ENCODE assay signal across 8 cellular contexts in genomic region chr17:8186787-8187516, GRCh38. TPM values are rescaled to one million over a fixed set of nuclear protein-coding genes. Genes with fewer than 3 reads are reported as not detected.
DNase-seq lines count a peak whose midpoint lies in the region; ATAC-seq and TF ChIP-seq lines count a peak whose summit lies in the region.

No MANE protein-coding gene starts in this region.

- peak overlapping the region; percentile 83 for H2AK9ac ChIP-seq in IMR-90 (replicated peaks; ENCODE audit: low read depth, low read length, poor library complexity)

- peak overlapping the region; percentile 15; the same call in 1 of the 2 replicates for H4K5ac ChIP-seq in IMR-90 (ENCODE audit: low read depth, low read length)

- H3K36me3 ChIP-seq in IMR-90 (ENCODE audit: control insufficient read depth, insufficient read depth, low read length) (no peaks in the 10 kb centered on the region), OCI-LY7 (ENCODE audit: insufficient read depth, low read length) (no peaks in the 10 kb centered on the region), mucosa of rectum (ENCODE audit: control insufficient read depth in 2 of 2, insufficient read depth in 2 of 2, low read length in 2 of 2) (no peaks in the 10 kb centered on the region)

- H3K27me3 ChIP-seq in IMR-90 (ENCODE audit: control insufficient read depth, insufficient read depth, low read length): no peaks in the 10 kb centered on the region
- H3K27me3 ChIP-seq in mucosa of rectum (ENCODE audit: control insufficient read depth in 2 of 2, insufficient read depth in 2 of 2, low read length in 2 of 2): no peaks in the 10 kb centered on the region

- no peak overlapping the region for H2BK15ac ChIP-seq in IMR-90 (ENCODE audit: low read depth, low read length)

- WGBS in IMR-90 (ENCODE audit: extremely low coverage in 2 of 2, insufficient read length in 1 of 2), 2 experiments: 2% methylated on average over 8 of the region's 32 CpGs; no CpG with 5 or more reads in 1 of the 2 experiments

- peak overlapping the region; percentile 73; the same call in 1 of the 2 replicates for H2AK5ac ChIP-seq in IMR-90 (ENCODE audit: low read depth, low read length)

- H2BK20ac ChIP-seq in IMR-90 (ENCODE audit: low read depth, low read length): no peak overlapping the region

- peak overlapping the region; percentile 52 for H3K4ac ChIP-seq in IMR-90 (ENCODE audit: low read depth, low read length)

- peak overlapping the region in 1 of 2 experiments; percentile 58; a peak in 1 of 4 replicates for H4K8ac ChIP-seq in IMR-90 (ENCODE audit: low read depth in 2 of 2, low read length in 2 of 2)

- dilution Hi-C loops in IMR-90 (cut with HindIII; ENCODE audit: low sequenced_read_pairs, unreplicated experiment): no loop called here

- H2BK5ac ChIP-seq in IMR-90 (ENCODE audit: low read depth, low read length, poor library complexity, severe bottlenecking): peak overlapping the region; percentile 87

- H4K20me1 ChIP-seq in IMR-90 (ENCODE audit: insufficient read depth, low read length): peaks cover 22% of the 10 kb centered on the region
- peaks cover 6% of the 10 kb centered on the region; the same call in 1 of the 2 replicates for H4K20me1 ChIP-seq in OCI-LY7 (ENCODE audit: insufficient read depth, low read length)

- peak overlapping the region; percentile 72 for H3K14ac ChIP-seq in IMR-90 (replicated peaks; ENCODE audit: low read depth, low read length)

- H3K27ac ChIP-seq in IMR-90 (ENCODE audit: insufficient read depth, low read length) (peak overlapping the region; percentile 54), OCI-LY7 (ENCODE audit: low read depth, low read length, poor library complexity, severe bottlenecking) (peak overlapping the region; percentile 92), mucosa of rectum (ENCODE audit: low read depth in 2 of 2, low read length in 2 of 2) (peak overlapping the region; percentile 97 to 98)

- BruUV-seq in IMR-90 (replicated peaks; lab: Mats Ljungman, UMichigan) (no TSS peak), OCI-LY7 (replicated peaks; lab: Mats Ljungman, UMichigan) (no TSS peak)

- TF ChIP-seq RAD21 in IMR-90 (IDR thresholded peaks at IDR 0.05; ENCODE audit: low read length): peak; percentile 14

- peak; percentile 87 for DNase-seq in AG04449 (ENCODE audit: low read depth, low spot score)
- peak; percentile 97 for DNase-seq in IMR-90
- DNase-seq in OCI-LY7 (ENCODE audit: low spot score): peak; percentile 93
- DNase-seq in activated T-cell treated with anti-CD3 and anti-CD28 coated beads for 1 hour (ENCODE audit: low read depth): peak; percentile 82
- peak; percentile 96 to 97 for DNase-seq in erythroblast (lab: John Stamatoyannopoulos, UW)
- peak; percentile 89 to 97 for DNase-seq in stimulated activated CD8-positive, alpha-beta memory T cell treated with anti-CD3 and anti-CD28 coated beads, Interleukin-2, amount 100 ng/mL, for 48 hours (ENCODE audit: low read depth in 2 of 2)

- peak overlapping the region; percentile 76 for H3K23ac ChIP-seq in IMR-90 (ENCODE audit: low read depth, low read length)

- H3K4me3 ChIP-seq in AG04449 (ENCODE audit: low read depth, low read length) (peak overlapping the region; percentile 85), IMR-90 (ENCODE audit: insufficient read depth, low read depth, low read length) (peak overlapping the region; percentile 50), OCI-LY7 (ENCODE audit: low read depth, low read length, poor library complexity, severe bottlenecking) (peak overlapping the region; percentile 83), mucosa of rectum (ENCODE audit: low read length in 2 of 2) (peak overlapping the region; percentile 93 to 95)

- H3K9ac ChIP-seq in IMR-90 (ENCODE audit: low read depth, low read length) (peak overlapping the region; percentile 59), mucosa of rectum (ENCODE audit: low read depth in 1 of 2, low read length in 2 of 2) (peak overlapping the region; percentile 90 to 94)

- peak overlapping the region; percentile 30; the same call in 1 of the 2 replicates for H3K18ac ChIP-seq in IMR-90 (ENCODE audit: low read depth, low read length)

- peak; percentile 51 for ATAC-seq in IMR-90 (ENCODE audit: low read depth)

- intact Hi-C loops in IMR-90 (cut with micrococcal nuclease): loop anchor here (1.0 to 5.0 kb wide), 5 partner anchors 35 to 115 kb away; partner anchors contain the start of gene HES7
- intact Hi-C loops in OCI-LY7 (cut with micrococcal nuclease; ENCODE audit: unreplicated experiment): loop anchor here (1.0 kb wide), 7 partner anchors 23 to 113 kb away; partner anchors contain the start of gene AURKB

- peak overlapping the region; percentile 92 for H2AFZ ChIP-seq in IMR-90 (replicated peaks; ENCODE audit: low read length, poor library complexity)
- peak overlapping the region; percentile 75; the same call in 1 of the 2 replicates for H2AFZ ChIP-seq in OCI-LY7 (ENCODE audit: low read length)

- in situ Hi-C loops in IMR-90 (cut with MboI; ENCODE audit: low sequenced_read_pairs): no loop called here

- peak overlapping the region; percentile 9; the same call in 1 of the 2 replicates for H4K91ac ChIP-seq in IMR-90 (ENCODE audit: insufficient read depth, low read depth, low read length)

- CTCF ChIA-PET in AG04449 (lab: Yijun Ruan, JAX) (interaction anchor here (0.9 to 2.7 kb wide), 4 partner anchors 14 to 68 kb away, joined by 3 to 13 read pairs (median 6); partner anchors contain the start of gene ALOXE3), IMR-90 (lab: Yijun Ruan, JAX) (interaction anchor here (0.7 to 1.1 kb wide), 2 partner anchors 35 to 68 kb away, joined by 3 read pairs; no protein-coding TSS in a partner anchor), OCI-LY7 (lab: Charles Lee; ENCODE audit: unreplicated experiment) (no interaction called here)

- H3K9me3 ChIP-seq in IMR-90 (ENCODE audit: control insufficient read depth, insufficient read depth, low read length): no peaks in the 10 kb centered on the region
- no peaks in the 10 kb centered on the region for H3K9me3 ChIP-seq in OCI-LY7 (ENCODE audit: low read length)
- no peaks in the 10 kb centered on the region for H3K9me3 ChIP-seq in mucosa of rectum (ENCODE audit: control insufficient read depth in 2 of 2, low read length in 2 of 2)

- peak; percentile 62 for TF ChIP-seq CTCF in AG04449 (IDR thresholded peaks at IDR 0.05; ENCODE audit: insufficient read depth, low read length, missing control alignments)
- peak; percentile 39; the same call in 1 of the 2 replicates for TF ChIP-seq CTCF in IMR-90 (conservative IDR thresholded peaks at IDR 0.05; ENCODE audit: low read depth, low read length)
- TF ChIP-seq CTCF in OCI-LY7 (conservative IDR thresholded peaks at IDR 0.05; ENCODE audit: low read length): 0 out of 2 replicates have a peak, but pooled peaks have one; percentile 61

- H3K9me1 ChIP-seq in IMR-90 (ENCODE audit: insufficient read depth, low read length): peaks cover 14% of the 10 kb centered on the region

- peaks cover 0 to 16% of the 10 kb centered on the region in 2 experiments; a peak in 2 of 4 replicates for H3K79me1 ChIP-seq in IMR-90 (ENCODE audit: low read depth in 1 of 2, low read length in 2 of 2)

- TF ChIP-seq POLR2A in GM19193 (IDR thresholded peaks at IDR 0.05; ENCODE audit: extremely low read depth, insufficient read depth, insufficient read length): peak; percentile 18
- no peak for TF ChIP-seq POLR2A in IMR-90 (IDR thresholded peaks at IDR 0.05; ENCODE audit: low read depth, low read length)
- peak; percentile 58 for TF ChIP-seq POLR2A in erythroblast (IDR thresholded peaks at IDR 0.05; ENCODE audit: low read length)

- peaks cover 11% of the 10 kb centered on the region; the same call in 1 of the 2 replicates for H3K79me2 ChIP-seq in OCI-LY7 (ENCODE audit: insufficient read depth, low read depth, low read length)

- H3K4me2 ChIP-seq in IMR-90 (ENCODE audit: low read depth, low read length): peak overlapping the region; percentile 88
- H3K4me2 ChIP-seq in OCI-LY7 (ENCODE audit: low read length): peak overlapping the region; percentile 91

- POLR2A ChIA-PET in AG04449 (lab: Yijun Ruan, JAX): interaction anchor here (1.2 to 3.7 kb wide), 5 partner anchors 14 to 307 kb away, joined by 3 to 29 read pairs (median 6); no protein-coding TSS in a partner anchor
- POLR2A ChIA-PET in IMR-90 (lab: Charles Lee; ENCODE audit: unreplicated experiment): interaction anchor here (0.6 kb wide), 1 partner anchor 49 kb away, joined by 6 read pairs; no protein-coding TSS in a partner anchor
- POLR2A ChIA-PET in OCI-LY7 (lab: Charles Lee): interaction anchor here (0.6 to 2.2 kb wide), 8 partner anchors 12 to 351 kb away, joined by 3 to 9 read pairs (median 4); partner anchors contain the start of genes AURKB and SLC25A35

- no peaks in the 10 kb centered on the region for H3K9me2 ChIP-seq in OCI-LY7 (ENCODE audit: insufficient read depth, low read length)

- H3K56ac ChIP-seq in IMR-90 (ENCODE audit: extremely low read depth, insufficient read depth, low read length): no peak overlapping the region

- peaks cover 11% of the 10 kb centered on the region for H3K4me1 ChIP-seq in IMR-90 (ENCODE audit: control insufficient read depth, insufficient read depth, low read length)
- H3K4me1 ChIP-seq in OCI-LY7 (ENCODE audit: insufficient read depth, low read length, poor library complexity, severe bottlenecking): peaks cover 31% of the 10 kb centered on the region
- H3K4me1 ChIP-seq in mucosa of rectum (ENCODE audit: control insufficient read depth in 2 of 2, insufficient read depth in 2 of 2, low read length in 2 of 2): peaks cover 37 to 41% of the 10 kb centered on the region in 2 donors

- H2BK120ac ChIP-seq in IMR-90 (ENCODE audit: low read depth, low read length): peak overlapping the region; percentile 3; the same call in 1 of the 2 replicates

RNA-seq across cellular contexts. Expression of gene BORCS6, which starts 3.0 kb away (rescaled TPM):
- 2.7 and 3.1 TPM in 2 replicates for total RNA-seq in IMR-90 (2012; rRNA removed)
- polyA plus RNA-seq in IMR-90 (2012; rRNA removed): 3.3 and 4.3 TPM in 2 replicates
- 3.9 and 4.6 TPM in 2 replicates for polyA plus RNA-seq in IMR-90 (2012; cell fraction: cytosol; rRNA removed)
- polyA plus RNA-seq in IMR-90 (2012; cell fraction: nucleus; rRNA removed; ENCODE audit: low replicate concordance): 1.6 and 3.0 TPM in 2 replicates
- total RNA-seq in OCI-LY7 (2014; rRNA removed; shearing (Covaris generic)): 13.9 and 14.3 TPM in 2 replicates
- total RNA-seq in OCI-LY7 (2022): 12.0 and 12.7 TPM in 2 replicates

RNA-seq across cellular contexts. Expression of gene TMEM107, which starts 10.8 kb away (rescaled TPM):
- total RNA-seq in IMR-90 (2012; rRNA removed) (14.3 and 60.3 TPM in 2 replicates), OCI-LY7 (2022) (43.9 and 45.4 TPM in 2 replicates)
- polyA plus RNA-seq in IMR-90 (2012; rRNA removed): 12.9 and 13.4 TPM in 2 replicates
- polyA plus RNA-seq in IMR-90 (2012; cell fraction: cytosol; rRNA removed): 5.7 and 11.7 TPM in 2 replicates
- polyA plus RNA-seq in IMR-90 (2012; cell fraction: nucleus; rRNA removed; ENCODE audit: low replicate concordance): 8.7 and 10.5 TPM in 2 replicates
- total RNA-seq in OCI-LY7 (2014; rRNA removed; shearing (Covaris generic)): 34.6 and 57.0 TPM in 2 replicates

RNA-seq across cellular contexts. Expression of gene AURKB, which starts 23.4 kb away (rescaled TPM):
- total RNA-seq in IMR-90 (2012; rRNA removed) (38.9 and 45.9 TPM in 2 replicates), OCI-LY7 (2022) (310 and 323 TPM in 2 replicates)
- polyA plus RNA-seq in IMR-90 (2012; rRNA removed): 55.0 and 62.0 TPM in 2 replicates
- 22.6 and 51.7 TPM in 2 replicates for polyA plus RNA-seq in IMR-90 (2012; cell fraction: cytosol; rRNA removed)
- 150 and 182 TPM in 2 replicates for polyA plus RNA-seq in IMR-90 (2012; cell fraction: nucleus; rRNA removed; ENCODE audit: low replicate concordance)
- total RNA-seq in OCI-LY7 (2014; rRNA removed; shearing (Covaris generic)): 248 and 283 TPM in 2 replicates

RNA-seq across cellular contexts. Expression of gene VAMP2, which starts 24.2 kb away (rescaled TPM):
- 2.2 and 2.3 TPM in 2 replicates for total RNA-seq in IMR-90 (2012; rRNA removed)
- polyA plus RNA-seq in IMR-90 (2012; rRNA removed): 27.3 and 33.3 TPM in 2 replicates
- polyA plus RNA-seq in IMR-90 (2012; cell fraction: cytosol; rRNA removed): 14.0 and 29.1 TPM in 2 replicates
- polyA plus RNA-seq in IMR-90 (2012; cell fraction: nucleus; rRNA removed; ENCODE audit: low replicate concordance): 68.1 and 141 TPM in 2 replicates
- total RNA-seq in OCI-LY7 (2014; rRNA removed; shearing (Covaris generic)): 10.4 and 21.2 TPM in 2 replicates
- total RNA-seq in OCI-LY7 (2022): 40.9 and 45.1 TPM in 2 replicates

RNA-seq across cellular contexts. Expression of gene PER1, which starts 34.7 kb away (rescaled TPM):
- total RNA-seq in IMR-90 (2012; rRNA removed) (1.7 and 3.4 TPM in 2 replicates), OCI-LY7 (2022) (38.0 and 48.0 TPM in 2 replicates)
- polyA plus RNA-seq in IMR-90 (2012; rRNA removed): 10.5 and 11.5 TPM in 2 replicates
- polyA plus RNA-seq in IMR-90 (2012; cell fraction: cytosol; rRNA removed): 4.8 and 6.2 TPM in 2 replicates
- polyA plus RNA-seq in IMR-90 (2012; cell fraction: nucleus; rRNA removed; ENCODE audit: low replicate concordance): 230 and 249 TPM in 2 replicates
- total RNA-seq in OCI-LY7 (2014; rRNA removed; shearing (Covaris generic)): 13.9 and 15.4 TPM in 2 replicates

Comparison
In these comparisons a context has a peak if more than half of its experiments do, and no peak if none do; other contexts are left out.
1. Peak in every context shown above with its lines: DNase-seq, ATAC-seq, H3K4me3 ChIP-seq and H3K27ac ChIP-seq.